2 cellular contexts compared by ENCODE assay signal in genomic region chr11:103619938-103620337, GRCh38.
TF ChIP-seq lines count a peak whose summit lies in the region.

No MANE protein-coding gene starts in this region.

TF ChIP-seq in IMR-90, 13 proteins besides CTCF, POLR2A, EP300 and RAD21:
- no peak for TF ChIP-seq USF2 (IDR thresholded peaks at IDR 0.05; ENCODE audit: low read depth, low read length)
- no peak for TF ChIP-seq RFX5 (IDR thresholded peaks at IDR 0.05; ENCODE audit: low read depth, low read length)
- no peak for TF ChIP-seq MAZ (IDR thresholded peaks at IDR 0.05; ENCODE audit: borderline replicate concordance, low read depth, low read length)
- no peak for TF ChIP-seq NFE2L2 (IDR thresholded peaks at IDR 0.05; ENCODE audit: low read depth, low read length)
- no peak for TF ChIP-seq CHD1 (IDR thresholded peaks at IDR 0.05; ENCODE audit: low read depth, low read length)
- no peak for TF ChIP-seq CEBPB (IDR thresholded peaks at IDR 0.05; ENCODE audit: low read depth, low read length)
- no peak for TF ChIP-seq FOS (IDR thresholded peaks at IDR 0.05; ENCODE audit: low read depth, low read length)
- no peak for TF ChIP-seq SMC3 (IDR thresholded peaks at IDR 0.05; ENCODE audit: low read depth, low read length)
- TF ChIP-seq BHLHE40 (IDR thresholded peaks at IDR 0.05; ENCODE audit: low read depth, low read length) = no peak
- no peak for TF ChIP-seq RCOR1 (IDR thresholded peaks at IDR 0.05; ENCODE audit: insufficient replicate concordance, low read length)
- TF ChIP-seq, protein P1, sequence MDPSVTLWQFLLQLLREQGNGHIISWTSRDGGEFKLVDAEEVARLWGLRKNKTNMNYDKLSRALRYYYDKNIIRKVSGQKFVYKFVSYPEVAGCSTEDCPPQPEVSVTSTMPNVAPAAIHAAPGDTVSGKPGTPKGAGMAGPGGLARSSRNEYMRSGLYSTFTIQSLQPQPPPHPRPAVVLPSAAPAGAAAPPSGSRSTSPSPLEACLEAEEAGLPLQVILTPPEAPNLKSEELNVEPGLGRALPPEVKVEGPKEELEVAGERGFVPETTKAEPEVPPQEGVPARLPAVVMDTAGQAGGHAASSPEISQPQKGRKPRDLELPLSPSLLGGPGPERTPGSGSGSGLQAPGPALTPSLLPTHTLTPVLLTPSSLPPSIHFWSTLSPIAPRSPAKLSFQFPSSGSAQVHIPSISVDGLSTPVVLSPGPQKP (IDR thresholded peaks at IDR 0.05; ENCODE audit: borderline replicate concordance, low read depth, low read length) = no peak
- TF ChIP-seq MXI1 (IDR thresholded peaks at IDR 0.05; ENCODE audit: borderline replicate concordance, low read depth, low read length) = no peak
- TF ChIP-seq MAFK (IDR thresholded peaks at IDR 0.05; ENCODE audit: low read depth, low read length) = no peak

TF ChIP-seq in endothelial cell of umbilical vein, 7 proteins besides CTCF, POLR2A, EP300 and RAD21 (continued from another document):
- TF ChIP-seq, protein P2, sequence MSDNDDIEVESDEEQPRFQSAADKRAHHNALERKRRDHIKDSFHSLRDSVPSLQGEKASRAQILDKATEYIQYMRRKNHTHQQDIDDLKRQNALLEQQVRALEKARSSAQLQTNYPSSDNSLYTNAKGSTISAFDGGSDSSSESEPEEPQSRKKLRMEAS (IDR thresholded peaks at IDR 0.05; ENCODE audit: insufficient read depth, insufficient read length) = no peak
- TF ChIP-seq MYC (IDR thresholded peaks at IDR 0.05; ENCODE audit: low read depth, low read length) (no peak), JUN (IDR thresholded peaks at IDR 0.05; ENCODE audit: borderline replicate concordance, insufficient read depth, insufficient read length, low read depth) (no peak)
